27 cellular contexts compared by ENCODE assay signal in genomic region chr10:112487964-112488363, GRCh38.
"Had no signal": no experiment of that assay in that cellular context is flagged by ENCODE, and none has a peak within 500 bp of the region (broad histone marks: within the 10 kb centered on the region; RNA-seq: fewer than 3 reads in every experiment).

No MANE protein-coding gene starts in this region.

- ATAC-seq: stimulated activated effector memory CD8-positive, alpha-beta T cell treated with anti-CD3 and anti-CD28 coated beads, Interleukin-12 subunit alpha, Interleukin-12 subunit beta, amount 100 ng/mL, for 72 hours; stimulated activated memory B cell treated with anti-CD40 and anti-IgM and Interleukin-4, amounts not matched to agents 10 μg/mL and 1 μg/mL and 100 μg/mL, for 72 hours; stimulated activated naive B cell treated with anti-CD40 and anti-IgM and Interleukin-4, amounts not matched to agents 10 μg/mL and 1 μg/mL and 100 μg/mL, for 72 hours; stimulated activated naive CD8-positive, alpha-beta T cell treated with anti-CD3 and anti-CD28 coated beads, Interleukin-15, amount 100 ng/mL, for 72 hours; stimulated activated naive CD8-positive, alpha-beta T cell treated with anti-CD3 and anti-CD28 coated beads, Interleukin-15, Interleukin-2, amounts not matched to agents 100 U/mL and 50 U/mL, for 24 hours; upper lobe of right lung had no signal

- H3K4me3 ChIP-seq: stomach, suprapubic skin, testis, thoracic aorta, thyroid gland, tibial artery, tibial nerve, transverse colon, upper lobe of left lung, upper lobe of right lung, uterus, vagina had no signal

- H3K27ac ChIP-seq: stomach, suprapubic skin, testis, thoracic aorta, thyroid gland, tibial artery, tibial nerve, transverse colon, upper lobe of left lung, upper lobe of right lung, uterus, vagina had no signal

- H3K4me1 ChIP-seq: testis, uterus had no signal

- H3K36me3 ChIP-seq: stomach, suprapubic skin, thoracic aorta, thyroid gland, tibial artery, tibial nerve, transverse colon, upper lobe of left lung, upper lobe of right lung, uterus, vagina had no signal

- H3K27me3 ChIP-seq: stomach, suprapubic skin, testis, thyroid gland, tibial artery, tibial nerve, transverse colon, upper lobe of left lung, upper lobe of right lung, uterus, vagina had no signal

- H3K9me3 ChIP-seq: stomach, suprapubic skin, testis, thoracic aorta, thyroid gland, tibial artery, tibial nerve, transverse colon, upper lobe of left lung, upper lobe of right lung, uterus, vagina had no signal

- FAIRE-seq: urothelium cell line had no signal

- DNase-seq: stimulated activated CD4-positive, alpha-beta T cell treated with anti-CD3 and anti-CD28 coated beads, Interleukin-2, amount 100 ng/mL, for 48 hours; stimulated activated CD4-positive, alpha-beta T cell treated with anti-CD3 and anti-CD28 coated beads, Interleukin-4, amount 100 ng/mL, for 1 hour; stimulated activated CD4-positive, alpha-beta T cell treated with anti-CD3 and anti-CD28 coated beads, Interleukin-4, amount 100 ng/mL, for 24 hours; stimulated activated CD4-positive, alpha-beta T cell treated with anti-CD3 and anti-CD28 coated beads, Interleukin-4, amount 100 ng/mL, for 4 hours; stimulated activated CD8-positive, alpha-beta memory T cell treated with anti-CD3 and anti-CD28 coated beads, Interleukin-4, amount 100 ng/mL, for 48 hours; stimulated activated naive B cell treated with anti-CD40 and anti-IgM and Interleukin-4, amounts not matched to agents 10 μg/mL and 1 μg/mL and 100 μg/mL, for 72 hours; stimulated activated naive CD4-positive, alpha-beta T cell; stimulated activated naive CD4-positive, alpha-beta T cell treated with Interleukin-2 at 50 U/mL for 16 hours; stimulated activated naive CD8-positive, alpha-beta T cell treated with anti-CD3 and anti-CD28 coated beads, Interleukin-15, amount 100 ng/mL, for 72 hours; stimulated activated naive CD8-positive, alpha-beta T cell treated with anti-CD3 and anti-CD28 coated beads, Interleukin-15, Interleukin-2, amounts not matched to agents 100 U/mL and 50 U/mL, for 24 hours; stomach; substantia nigra; testis; thyroid gland; tibial artery; transverse colon; trophoblast cell; upper lobe of left lung; upper lobe of right lung; uterus had no signal
